In genomic region chr14:32980178-32980886, GRCh38 we compare ENCODE assay signal across 22 cellular contexts. TPM values are rescaled to one million over a fixed set of nuclear protein-coding genes. Genes with fewer than 3 reads are reported as not detected.
"Had no signal": no experiment of that assay in that cellular context is flagged by ENCODE, and none has a peak within 500 bp of the region (broad histone marks: within the 10 kb centered on the region; RNA-seq: fewer than 3 reads in every experiment).

No MANE protein-coding gene starts in this region.

- H3K27ac Mint-ChIP-seq: activated naive CD8-positive, alpha-beta T cell treated with anti-CD3 and anti-CD28 coated beads for 36 hours; memory B cell; naive thymus-derived CD8-positive, alpha-beta T cell; stimulated activated effector memory CD8-positive, alpha-beta T cell treated with anti-CD3 and anti-CD28 coated beads, Interleukin-12 subunit alpha, Interleukin-12 subunit beta, amount 100 ng/mL, for 72 hours had no signal

- H3K27ac ChIP-seq: body of pancreas, left ventricle myocardium inferior, neutrophil, parathyroid adenoma, thyroid gland had no signal

- H3K36me3 Mint-ChIP-seq: activated naive CD8-positive, alpha-beta T cell treated with anti-CD3 and anti-CD28 coated beads for 36 hours; memory B cell; naive thymus-derived CD8-positive, alpha-beta T cell; stimulated activated effector memory CD8-positive, alpha-beta T cell treated with anti-CD3 and anti-CD28 coated beads, Interleukin-12 subunit alpha, Interleukin-12 subunit beta, amount 100 ng/mL, for 72 hours had no signal

- H3K9me3 Mint-ChIP-seq: activated naive CD8-positive, alpha-beta T cell treated with anti-CD3 and anti-CD28 coated beads for 36 hours had no signal

- H3K4me1 ChIP-seq: body of pancreas, left ventricle myocardium inferior, parathyroid adenoma had no signal

- H3K9me3 ChIP-seq: body of pancreas, left ventricle myocardium inferior, mucosa of descending colon, neutrophil, thyroid gland had no signal

- H3K79me2 ChIP-seq: parathyroid adenoma had no signal

- DNase-seq: activated CD4-positive, alpha-beta T cell treated with anti-CD3 and anti-CD28 coated beads, Interleukin-2, amount 50 U/mL, for 1 hour; activated CD8-positive, alpha-beta memory T cell treated with anti-CD3 and anti-CD28 coated beads for 24 hours; activated gamma-delta T cell treated with Interleukin-2 at 50 U/mL for 16 hours; activated naive CD8-positive, alpha-beta T cell treated with anti-CD3 and anti-CD28 coated beads for 36 hours; amygdala; body of pancreas; caudate nucleus; hippocampal formation; kidney; left ventricle myocardium inferior; mucosa of descending colon; naive thymus-derived CD8-positive, alpha-beta T cell; stimulated activated CD4-positive, alpha-beta T cell treated with anti-CD3 and anti-CD28 coated beads, Interleukin-12 subunit alpha, Interleukin-12 subunit beta, amount 100 ng/mL, for 4 hours; thyroid gland had no signal

- FAIRE-seq: colon, endometrium, kidney, urothelium cell line had no signal

- H3K4me3 Mint-ChIP-seq: activated naive CD8-positive, alpha-beta T cell treated with anti-CD3 and anti-CD28 coated beads for 36 hours; memory B cell; naive thymus-derived CD8-positive, alpha-beta T cell; stimulated activated effector memory CD8-positive, alpha-beta T cell treated with anti-CD3 and anti-CD28 coated beads, Interleukin-12 subunit alpha, Interleukin-12 subunit beta, amount 100 ng/mL, for 72 hours had no signal

- H3K36me3 ChIP-seq: left ventricle myocardium inferior, neutrophil, thyroid gland had no signal

- H3K4me1 Mint-ChIP-seq: activated naive CD8-positive, alpha-beta T cell treated with anti-CD3 and anti-CD28 coated beads for 36 hours; memory B cell; naive thymus-derived CD8-positive, alpha-beta T cell; stimulated activated effector memory CD8-positive, alpha-beta T cell treated with anti-CD3 and anti-CD28 coated beads, Interleukin-12 subunit alpha, Interleukin-12 subunit beta, amount 100 ng/mL, for 72 hours had no signal

- H3K27me3 ChIP-seq: body of pancreas, neutrophil, thyroid gland had no signal

- H3K4me3 ChIP-seq: body of pancreas, left ventricle myocardium inferior, mucosa of descending colon, thyroid gland had no signal

- H3K9ac ChIP-seq: parathyroid adenoma had no signal

- H2AFZ ChIP-seq: parathyroid adenoma had no signal

- H3K27me3 Mint-ChIP-seq: activated naive CD8-positive, alpha-beta T cell treated with anti-CD3 and anti-CD28 coated beads for 36 hours; memory B cell had no signal

- ATAC-seq: activated CD4-positive, CD25-positive, alpha-beta regulatory T cell treated with anti-CD3 and anti-CD28 coated beads, Interleukin-2, amount 50 U/mL, for 24 hours; body of pancreas; mucosa of descending colon; naive thymus-derived CD8-positive, alpha-beta T cell; stimulated activated effector memory CD8-positive, alpha-beta T cell treated with anti-CD3 and anti-CD28 coated beads, Interleukin-12 subunit alpha, Interleukin-12 subunit beta, amount 100 ng/mL, for 72 hours had no signal

RNA-seq across cellular contexts. Expression of gene NPAS3, which starts 41.7 kb away (rescaled TPM):
- total RNA-seq: activated naive CD8-positive, alpha-beta T cell treated with anti-CD3 and anti-CD28 coated beads for 36 hours; naive thymus-derived CD8-positive, alpha-beta T cell had no signal
- polyA plus RNA-seq: naive thymus-derived CD8-positive, alpha-beta T cell had no signal
